10 cellular contexts compared by ENCODE assay signal in the genomic region with DNA sequence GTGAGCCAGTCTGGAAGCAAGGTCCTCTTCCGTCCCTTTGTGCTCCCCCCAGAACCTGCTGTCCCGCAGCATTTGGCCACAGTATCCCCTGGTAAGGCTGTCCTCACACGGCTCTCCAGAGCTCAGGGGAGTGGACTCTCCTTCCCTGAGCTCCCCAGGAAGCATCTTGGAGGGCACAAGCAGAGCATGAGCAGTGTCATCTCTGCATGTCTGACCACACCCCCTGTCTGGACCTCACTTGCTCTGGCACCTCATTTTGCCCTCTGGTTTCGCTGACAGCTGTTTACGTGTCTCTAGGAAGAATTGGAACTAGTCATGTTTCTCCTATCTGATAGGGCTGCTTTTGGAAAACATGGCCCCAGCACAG. TPM values are rescaled to one million over a fixed set of nuclear protein-coding genes. Genes with fewer than 3 reads are reported as not detected.
DNase-seq lines count a peak whose midpoint lies in the region; ATAC-seq, FAIRE-seq and TF ChIP-seq lines count a peak whose summit lies in the region.
"Had no signal": no experiment of that assay in that cellular context is flagged by ENCODE, and none has a peak within 500 bp of the region (broad histone marks: within the 10 kb centered on the region; RNA-seq: fewer than 3 reads in every experiment).

No MANE protein-coding gene starts in this region.

- intact Hi-C loops in left ventricle myocardium inferior (cut with micrococcal nuclease): loop anchor here (5.0 kb wide), 1 partner anchor 38 kb away; the partner anchor contains the start of gene ST3GAL4
- intact Hi-C loops in cardiac septum (cut with DNase I): no loop called here
- intact Hi-C loops in GM12878 (cut with micrococcal nuclease; ENCODE audit: unreplicated experiment): loop anchor here (10.0 kb wide), 3 partner anchors 385 to 665 kb away; no protein-coding TSS in a partner anchor
- intact Hi-C loops in natural killer cell (cut with micrococcal nuclease): loop anchor here (1.0 kb wide), 2 partner anchors 10 to 15 kb away; partner anchors contain the start of gene DCPS

- H3K36me3 ChIP-seq in left ventricle myocardium inferior (no peaks in the 10 kb centered on the region), GM12878 (ENCODE audit: control insufficient read depth in 2 of 2, insufficient read depth in 2 of 2, low read length in 1 of 2) (peaks cover 0 to 6% of the 10 kb centered on the region in 2 experiments)

- peak overlapping the region; percentile 90 for H3K27ac ChIP-seq in left ventricle myocardium inferior (replicated peaks)
- peak overlapping the region; percentile 71; the same call in 1 of the 2 replicates for H3K27ac ChIP-seq in GM12878 (ENCODE audit: control insufficient read depth, insufficient read depth)
- H3K27ac ChIP-seq: C4-2B had no signal

- no peak for TF ChIP-seq POLR2A in GM12878 (IDR thresholded peaks at IDR 0.05; ENCODE audit: low read depth, low read length)

- peak overlapping the region; percentile 92 to 99 for H3K27ac Mint-ChIP-seq in natural killer cell

- H2AFZ ChIP-seq in GM12878 (ENCODE audit: control insufficient read depth, low read depth, low read length): no peak overlapping the region

- no peak for DNase-seq in left ventricle myocardium inferior
- no peak for DNase-seq in cardiac septum (ENCODE audit: low spot score)
- no peak for DNase-seq in GM12878 (ENCODE audit: low read depth, low spot score)
- no peak for DNase-seq in natural killer cell
- no peak for DNase-seq in epidermal melanocyte (ENCODE audit: insufficient read length, low spot score)
- DNase-seq in OCI-M1 (lab: John Stamatoyannopoulos, UW): no peak
- no peak for DNase-seq in NCI-H446 (lab: John Stamatoyannopoulos, UW)
- DNase-seq: glutamatergic neuron had no signal

- WGBS in GM12878 (ENCODE audit: insufficient coverage, insufficient replicate concordance, low lambda C conversion rate, missing lambda C conversion rate): 95% methylated on average over 5 of the region's 5 CpGs

- in situ Hi-C loops in GM12878 (cut with MboI): no loop called here

- SMC1A ChIA-PET in GM12878 (lab: Charles Lee; ENCODE audit: uncharacterized antibody, unreplicated experiment): interaction anchor here (1.2 to 2.6 kb wide), 6 partner anchors 9 to 161 kb away, joined by 3 to 13 read pairs (median 8); no protein-coding TSS in a partner anchor

- peaks cover 3% of the 10 kb centered on the region; the same call in 1 of the 2 replicates for H4K20me1 ChIP-seq in GM12878 (ENCODE audit: control insufficient read depth, insufficient read depth)

- H3K36me3 Mint-ChIP-seq in natural killer cell: no peaks in the 10 kb centered on the region

- FAIRE-seq in GM12878 (lab: Jason Lieb, UNC): no peak

- peaks cover 37% of the 10 kb centered on the region for H3K4me1 ChIP-seq in left ventricle myocardium inferior
- H3K4me1 ChIP-seq in GM12878 (ENCODE audit: control insufficient read depth, insufficient read depth, low read length): peaks cover 26% of the 10 kb centered on the region

- no peak for ATAC-seq in GM12878
- ATAC-seq in natural killer cell: peak; percentile 23 to 35 (median 25)
- ATAC-seq in HG03442 (IDR thresholded peaks at IDR 0.05; ENCODE audit: unreplicated experiment): no peak

- H3K4me3 ChIP-seq in left ventricle myocardium inferior (no peak overlapping the region), GM12878 (no peak overlapping the region)

- H3K27me3 ChIP-seq in left ventricle myocardium inferior (ENCODE audit: low read depth) (no peaks in the 10 kb centered on the region), GM12878 (replicated peaks in 1 of 2; ENCODE audit: control insufficient read depth in 2 of 2, insufficient read depth in 2 of 2, low read length in 1 of 2) (no peaks in the 10 kb centered on the region)

- RAD21 ChIA-PET in GM12878 (lab: Charles Lee; ENCODE audit: unreplicated experiment): interaction anchor here (1.3 to 2.5 kb wide), 3 partner anchors 9 to 161 kb away, joined by 3 to 11 read pairs (median 9); no protein-coding TSS in a partner anchor

- H3K79me2 ChIP-seq in GM12878 (ENCODE audit: control insufficient read depth, insufficient read depth, low read length): peaks cover 4% of the 10 kb centered on the region

- no peak for TF ChIP-seq EP300 in GM12878 (IDR thresholded peaks at IDR 0.05; ENCODE audit: borderline replicate concordance in 1 of 2, control insufficient read depth in 1 of 2, low read depth in 2 of 2, low read length in 2 of 2)

- peak overlapping the region; percentile 83 for H3K4me3 Mint-ChIP-seq in natural killer cell

- POLR2A ChIA-PET in GM12878 (lab: Charles Lee): interaction anchor here (0.7 kb wide), 1 partner anchor 51 kb away, joined by 3 read pairs; no protein-coding TSS in a partner anchor

- no peak overlapping the region for H3K4me2 ChIP-seq in GM12878 (ENCODE audit: control insufficient read depth, insufficient read depth)

- TF ChIP-seq RAD21 in GM12878 (IDR thresholded peaks at IDR 0.05; ENCODE audit: insufficient read depth, low read depth, low read length): no peak

- no peak overlapping the region for H3K9ac ChIP-seq in GM12878 (ENCODE audit: control insufficient read depth, insufficient read depth, low read length)

- H3K9me3 ChIP-seq in left ventricle myocardium inferior (replicated peaks) (no peaks in the 10 kb centered on the region), GM12878 (replicated peaks; ENCODE audit: control insufficient read depth, insufficient read depth, low read length) (no peaks in the 10 kb centered on the region; the same call in none of the 3 replicates)

- BruUV-seq in GM12878 (replicated peaks; lab: Mats Ljungman, UMichigan): no TSS peak

- TF ChIP-seq CTCF in left ventricle myocardium inferior (IDR thresholded peaks at IDR 0.05; ENCODE audit: borderline replicate concordance) (no peak), GM12878 (IDR thresholded peaks at IDR 0.05 in 2 of 3, conservative IDR thresholded peaks at IDR 0.05 in 1 of 3; ENCODE audit: control insufficient read depth in 2 of 3, extremely low read depth in 1 of 3, insufficient read depth in 1 of 3, low read depth in 3 of 3, low read length in 3 of 3) (no peak), natural killer cell (IDR thresholded peaks at IDR 0.05) (no peak)

- peaks cover 50 to 55% of the 10 kb centered on the region in 2 donors for H3K4me1 Mint-ChIP-seq in natural killer cell

- H3K9me3 Mint-ChIP-seq in natural killer cell: no peaks in the 10 kb centered on the region

- CTCF ChIA-PET in GM12878 (lab: Yijun Ruan, JAX): interaction anchor here (0.6 to 5.3 kb wide), 4 partner anchors 9 to 208 kb away, joined by 3 to 31 read pairs (median 17); no protein-coding TSS in a partner anchor

- no peaks in the 10 kb centered on the region for H3K27me3 Mint-ChIP-seq in natural killer cell (ENCODE audit: low read depth in 2 of 2)

RNA-seq across cellular contexts. Expression of gene DCPS, which starts 15.5 kb away (rescaled TPM):
- 12.1 TPM for total RNA-seq in left ventricle myocardium inferior
- total RNA-seq in cardiac septum: 9.9 TPM
- total RNA-seq in GM12878 (2013; cell fraction: nucleolus; rRNA removed): 17.0 and 22.1 TPM in 2 replicates
- 58.8 and 61.9 TPM in 2 replicates for total RNA-seq in GM12878 (2014; rRNA removed)
- total RNA-seq in GM12878 (2014; rRNA removed; fragmentation: Illumina TruSeq; extraction: Trizol): 36.7 and 39.7 TPM in 2 replicates
- 56.1 and 56.8 TPM in 2 replicates for total RNA-seq in GM12878 (2021)
- 31.6 TPM for polyA plus RNA-seq in GM12878 (2011; ENCODE audit: low read depth)
- polyA plus RNA-seq in GM12878 (2011; rRNA removed): 62.4 and 97.0 TPM in 2 replicates
- 176 and 181 TPM in 2 replicates for polyA plus RNA-seq in GM12878 (2011; cell fraction: cytosol; rRNA removed)
- polyA plus RNA-seq in GM12878 (2011; cell fraction: nucleus; rRNA removed): 66.0 and 75.8 TPM in 2 replicates
- 37.8 and 48.7 TPM in 2 replicates for polyA plus RNA-seq in GM12878 (2012)
- polyA plus RNA-seq in GM12878 (2014; fragmentation: Illumina TruSeq; extraction: Trizol): 57.4 and 77.4 TPM in 2 replicates
- 10 to 100 TPM; 23.5 to 33.2 TPM for polyA plus RNA-seq in GM12878 (2014; fragmentation: Nextera tagmentation; extraction: Ambion mirVana)
- 70.3 and 76.1 TPM in 2 replicates for polyA plus RNA-seq in GM12878 (2014; rRNA removed)
- polyA plus RNA-seq in GM12878 (2016; fragmentation: Nextera tagmentation; extraction: Ambion mirVana): 100 to 1,000 TPM in 1 of 2 experiments, 10 to 100 TPM in 1; 99.2 to 101 TPM
- polyA minus RNA-seq in GM12878 (2011; rRNA and poly(A)+ RNA removed): 44.5 and 60.8 TPM in 2 replicates
- polyA minus RNA-seq in GM12878 (2011; cell fraction: cytosol; rRNA and poly(A)+ RNA removed): 25.7 and 27.6 TPM in 2 replicates
- 12.6 and 24.6 TPM in 2 replicates for polyA minus RNA-seq in GM12878 (2011; cell fraction: nucleus; rRNA and poly(A)+ RNA removed)
- 10 to 100 TPM; 20.1 to 25.8 (median 23.1) TPM for total RNA-seq in natural killer cell

RNA-seq across cellular contexts. Expression of gene ST3GAL4, which starts 36.1 kb away (rescaled TPM):
- total RNA-seq in left ventricle myocardium inferior: 61.7 TPM
- total RNA-seq in cardiac septum: 55.1 TPM
- total RNA-seq in GM12878 (2013; cell fraction: nucleolus; rRNA removed): 1.7 and 2.0 TPM in 2 replicates
- total RNA-seq in GM12878 (2014; rRNA removed): 7.0 and 7.5 TPM in 2 replicates
- 3.5 and 3.8 TPM in 2 replicates for total RNA-seq in GM12878 (2014; rRNA removed; fragmentation: Illumina TruSeq; extraction: Trizol)
- 5.4 and 5.6 TPM in 2 replicates for total RNA-seq in GM12878 (2021)
- polyA plus RNA-seq in GM12878 (2011; ENCODE audit: low read depth): 1.7 TPM
- 2.1 and 4.0 TPM in 2 replicates for polyA plus RNA-seq in GM12878 (2011; rRNA removed)
- polyA plus RNA-seq in GM12878 (2011; cell fraction: cytosol; rRNA removed): 5.3 and 6.4 TPM in 2 replicates
- 3.7 and 5.4 TPM in 2 replicates for polyA plus RNA-seq in GM12878 (2011; cell fraction: nucleus; rRNA removed)
- polyA plus RNA-seq in GM12878 (2012): 2.5 and 3.9 TPM in 2 replicates
- polyA plus RNA-seq in GM12878 (2014; fragmentation: Illumina TruSeq; extraction: Trizol): 3.9 and 8.1 TPM in 2 replicates
- not detected for polyA plus RNA-seq in GM12878 (2014; fragmentation: Nextera tagmentation; extraction: Ambion mirVana)
- 5.9 TPM in 2 replicates for polyA plus RNA-seq in GM12878 (2014; rRNA removed)
- 1 to 10 TPM; 7.8 TPM for polyA plus RNA-seq in GM12878 (2016; fragmentation: Nextera tagmentation; extraction: Ambion mirVana)
- polyA minus RNA-seq in GM12878 (2011; rRNA and poly(A)+ RNA removed): 2.2 and 5.2 TPM in 2 replicates
- 1.9 and 6.7 TPM in 2 replicates for polyA minus RNA-seq in GM12878 (2011; cell fraction: cytosol; rRNA and poly(A)+ RNA removed)
- 0.97 and 2.3 TPM in 2 replicates for polyA minus RNA-seq in GM12878 (2011; cell fraction: nucleus; rRNA and poly(A)+ RNA removed)
- total RNA-seq in natural killer cell: 10 to 100 TPM; 43.3 to 57.6 (median 47.3) TPM

RNA-seq across cellular contexts. Expression of gene TIRAP, which starts 36.5 kb away (rescaled TPM):
- total RNA-seq in left ventricle myocardium inferior (6.0 TPM), cardiac septum (8.4 TPM), GM12878 (2014; rRNA removed) (3.1 and 4.7 TPM in 2 replicates), GM12878 (2014; rRNA removed; fragmentation: Illumina TruSeq; extraction: Trizol) (5.0 and 5.3 TPM in 2 replicates), GM12878 (2021) (7.4 and 8.0 TPM in 2 replicates), natural killer cell (10 to 100 TPM; 14.5 to 24.0 (median 19.5) TPM)
- total RNA-seq in GM12878 (2013; cell fraction: nucleolus; rRNA removed): 8.8 and 10.7 TPM in 2 replicates
- 2.8 TPM for polyA plus RNA-seq in GM12878 (2011; ENCODE audit: low read depth)
- polyA plus RNA-seq in GM12878 (2011; rRNA removed) (2.8 and 4.6 TPM in 2 replicates), GM12878 (2014; fragmentation: Illumina TruSeq; extraction: Trizol) (7.6 and 9.9 TPM in 2 replicates), GM12878 (2014; fragmentation: Nextera tagmentation; extraction: Ambion mirVana) (under 1 TPM; 0.76 to 0.88 TPM), GM12878 (2014; rRNA removed) (6.8 and 7.1 TPM in 2 replicates), GM12878 (2016; fragmentation: Nextera tagmentation; extraction: Ambion mirVana) (1 to 10 TPM; 3.5 to 4.6 TPM)
- 7.4 and 7.5 TPM in 2 replicates for polyA plus RNA-seq in GM12878 (2011; cell fraction: cytosol; rRNA removed)
- polyA plus RNA-seq in GM12878 (2011; cell fraction: nucleus; rRNA removed): 4.7 and 5.6 TPM in 2 replicates
- polyA plus RNA-seq in GM12878 (2012): 4.6 and 5.7 TPM in 2 replicates
- polyA minus RNA-seq in GM12878 (2011; rRNA and poly(A)+ RNA removed): 4.5 and 8.2 TPM in 2 replicates
- 2.9 and 4.9 TPM in 2 replicates for polyA minus RNA-seq in GM12878 (2011; cell fraction: cytosol; rRNA and poly(A)+ RNA removed)
- 4.6 and 8.3 TPM in 2 replicates for polyA minus RNA-seq in GM12878 (2011; cell fraction: nucleus; rRNA and poly(A)+ RNA removed)

RNA-seq across cellular contexts. Expression of gene FOXRED1, which starts 50.4 kb away (rescaled TPM):
- total RNA-seq in left ventricle myocardium inferior (27.7 TPM), cardiac septum (23.0 TPM), GM12878 (2014; rRNA removed) (36.5 and 37.5 TPM in 2 replicates), GM12878 (2014; rRNA removed; fragmentation: Illumina TruSeq; extraction: Trizol) (29.0 and 31.4 TPM in 2 replicates), GM12878 (2021) (38.2 and 38.3 TPM in 2 replicates), natural killer cell (10 to 100 TPM; 31.1 to 37.9 (median 31.3) TPM)
- 32.1 and 36.7 TPM in 2 replicates for total RNA-seq in GM12878 (2013; cell fraction: nucleolus; rRNA removed)
- 13.6 TPM for polyA plus RNA-seq in GM12878 (2011; ENCODE audit: low read depth)
- polyA plus RNA-seq in GM12878 (2011; rRNA removed) (27.3 and 37.7 TPM in 2 replicates), GM12878 (2014; fragmentation: Illumina TruSeq; extraction: Trizol) (34.8 and 43.6 TPM in 2 replicates), GM12878 (2014; fragmentation: Nextera tagmentation; extraction: Ambion mirVana) (10 to 100 TPM in 1 of 2 experiments, 1 to 10 TPM in 1; 9.9 to 10.5 TPM), GM12878 (2014; rRNA removed) (49.2 and 51.0 TPM in 2 replicates), GM12878 (2016; fragmentation: Nextera tagmentation; extraction: Ambion mirVana) (10 to 100 TPM; 65.7 to 67.7 TPM)
- polyA plus RNA-seq in GM12878 (2011; cell fraction: cytosol; rRNA removed): 56.4 and 70.4 TPM in 2 replicates
- polyA plus RNA-seq in GM12878 (2011; cell fraction: nucleus; rRNA removed): 56.9 and 73.0 TPM in 2 replicates
- polyA plus RNA-seq in GM12878 (2012): 25.7 and 26.7 TPM in 2 replicates
- 24.9 and 36.6 TPM in 2 replicates for polyA minus RNA-seq in GM12878 (2011; rRNA and poly(A)+ RNA removed)
- 6.5 and 8.1 TPM in 2 replicates for polyA minus RNA-seq in GM12878 (2011; cell fraction: cytosol; rRNA and poly(A)+ RNA removed)
- 10.3 and 26.0 TPM in 2 replicates for polyA minus RNA-seq in GM12878 (2011; cell fraction: nucleus; rRNA and poly(A)+ RNA removed)

RNA-seq across cellular contexts. Expression of gene SRPRA, which starts 50.7 kb away (rescaled TPM):
- total RNA-seq in left ventricle myocardium inferior: 64.2 TPM
- 77.4 TPM for total RNA-seq in cardiac septum
- total RNA-seq in GM12878 (2013; cell fraction: nucleolus; rRNA removed): 157 and 172 TPM in 2 replicates
- 88.1 and 90.3 TPM in 2 replicates for total RNA-seq in GM12878 (2014; rRNA removed)
- total RNA-seq in GM12878 (2014; rRNA removed; fragmentation: Illumina TruSeq; extraction: Trizol): 71.8 and 75.4 TPM in 2 replicates
- 105 and 114 TPM in 2 replicates for total RNA-seq in GM12878 (2021)
- 85.7 TPM for polyA plus RNA-seq in GM12878 (2011; ENCODE audit: low read depth)
- polyA plus RNA-seq in GM12878 (2011; rRNA removed): 51.5 and 89.7 TPM in 2 replicates
- 97.7 and 110 TPM in 2 replicates for polyA plus RNA-seq in GM12878 (2011; cell fraction: cytosol; rRNA removed)
- polyA plus RNA-seq in GM12878 (2011; cell fraction: nucleus; rRNA removed): 172 and 180 TPM in 2 replicates
- 102 and 104 TPM in 2 replicates for polyA plus RNA-seq in GM12878 (2012)
- 104 and 119 TPM in 2 replicates for polyA plus RNA-seq in GM12878 (2014; fragmentation: Illumina TruSeq; extraction: Trizol)
- 10 to 100 TPM; 29.6 to 50.4 TPM for polyA plus RNA-seq in GM12878 (2014; fragmentation: Nextera tagmentation; extraction: Ambion mirVana)
- 92.2 and 96.0 TPM in 2 replicates for polyA plus RNA-seq in GM12878 (2014; rRNA removed)
- 100 to 1,000 TPM; 119 to 131 TPM for polyA plus RNA-seq in GM12878 (2016; fragmentation: Nextera tagmentation; extraction: Ambion mirVana)
- polyA minus RNA-seq in GM12878 (2011; rRNA and poly(A)+ RNA removed): 104 and 115 TPM in 2 replicates
- polyA minus RNA-seq in GM12878 (2011; cell fraction: cytosol; rRNA and poly(A)+ RNA removed): 31.8 and 40.0 TPM in 2 replicates
- polyA minus RNA-seq in GM12878 (2011; cell fraction: nucleus; rRNA and poly(A)+ RNA removed): 71.4 and 97.0 TPM in 2 replicates
- 100 to 1,000 TPM; 188 to 225 (median 195) TPM for total RNA-seq in natural killer cell

Comparison
In these comparisons a context has a peak if more than half of its experiments do, and no peak if none do; other contexts are left out.
1. ATAC-seq: peak in natural killer cell (3 of 3); none in GM12878 (single experiment) and HG03442 (single experiment).